Comparison of ENCODE assay signal across 1 cellular context in the genomic region with DNA sequence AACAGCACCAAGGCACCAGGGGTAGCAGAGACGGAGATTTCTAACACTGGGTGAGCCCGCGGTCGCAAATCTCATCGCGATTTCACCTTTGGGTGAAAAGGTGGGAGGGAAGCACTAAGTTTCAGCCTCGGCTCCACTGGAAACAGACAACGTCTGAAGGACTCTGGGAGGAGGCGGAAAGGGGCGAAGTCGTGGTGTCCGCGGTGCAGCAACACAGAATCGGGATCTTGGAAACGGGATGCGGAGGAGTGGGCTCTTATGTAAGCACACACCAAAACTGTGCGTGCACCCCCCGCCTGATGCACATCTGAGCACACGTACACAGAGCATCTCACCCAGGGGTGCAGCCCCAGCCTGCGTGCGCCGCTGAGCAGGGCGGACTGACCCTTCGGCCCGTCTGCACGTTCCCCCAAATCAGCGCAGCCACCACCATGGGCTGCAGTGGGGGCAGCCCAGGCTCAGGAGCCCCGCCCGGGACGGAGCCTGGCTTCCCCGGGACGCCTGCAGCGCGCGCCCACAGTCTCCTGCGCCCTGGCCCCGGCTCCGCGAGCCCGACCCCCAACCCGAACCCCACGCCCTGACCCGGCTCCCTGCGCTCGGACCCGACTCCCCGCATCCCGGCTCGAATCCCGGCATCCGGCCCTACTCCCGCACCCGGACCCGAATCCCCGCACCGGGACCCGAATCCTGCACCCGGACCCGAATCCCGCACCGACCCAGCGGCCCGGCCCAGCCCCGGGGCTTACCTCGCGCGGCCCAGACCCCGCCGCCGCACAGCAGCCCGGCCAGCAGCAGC.
TF ChIP-seq lines count a peak whose summit lies in the region.

No MANE protein-coding gene starts in this region.

TF ChIP-seq in HepG2, 621 proteins besides CTCF, POLR2A, EP300 and RAD21 (continued from another document and continues in another):
- TF ChIP-seq, protein P1, sequence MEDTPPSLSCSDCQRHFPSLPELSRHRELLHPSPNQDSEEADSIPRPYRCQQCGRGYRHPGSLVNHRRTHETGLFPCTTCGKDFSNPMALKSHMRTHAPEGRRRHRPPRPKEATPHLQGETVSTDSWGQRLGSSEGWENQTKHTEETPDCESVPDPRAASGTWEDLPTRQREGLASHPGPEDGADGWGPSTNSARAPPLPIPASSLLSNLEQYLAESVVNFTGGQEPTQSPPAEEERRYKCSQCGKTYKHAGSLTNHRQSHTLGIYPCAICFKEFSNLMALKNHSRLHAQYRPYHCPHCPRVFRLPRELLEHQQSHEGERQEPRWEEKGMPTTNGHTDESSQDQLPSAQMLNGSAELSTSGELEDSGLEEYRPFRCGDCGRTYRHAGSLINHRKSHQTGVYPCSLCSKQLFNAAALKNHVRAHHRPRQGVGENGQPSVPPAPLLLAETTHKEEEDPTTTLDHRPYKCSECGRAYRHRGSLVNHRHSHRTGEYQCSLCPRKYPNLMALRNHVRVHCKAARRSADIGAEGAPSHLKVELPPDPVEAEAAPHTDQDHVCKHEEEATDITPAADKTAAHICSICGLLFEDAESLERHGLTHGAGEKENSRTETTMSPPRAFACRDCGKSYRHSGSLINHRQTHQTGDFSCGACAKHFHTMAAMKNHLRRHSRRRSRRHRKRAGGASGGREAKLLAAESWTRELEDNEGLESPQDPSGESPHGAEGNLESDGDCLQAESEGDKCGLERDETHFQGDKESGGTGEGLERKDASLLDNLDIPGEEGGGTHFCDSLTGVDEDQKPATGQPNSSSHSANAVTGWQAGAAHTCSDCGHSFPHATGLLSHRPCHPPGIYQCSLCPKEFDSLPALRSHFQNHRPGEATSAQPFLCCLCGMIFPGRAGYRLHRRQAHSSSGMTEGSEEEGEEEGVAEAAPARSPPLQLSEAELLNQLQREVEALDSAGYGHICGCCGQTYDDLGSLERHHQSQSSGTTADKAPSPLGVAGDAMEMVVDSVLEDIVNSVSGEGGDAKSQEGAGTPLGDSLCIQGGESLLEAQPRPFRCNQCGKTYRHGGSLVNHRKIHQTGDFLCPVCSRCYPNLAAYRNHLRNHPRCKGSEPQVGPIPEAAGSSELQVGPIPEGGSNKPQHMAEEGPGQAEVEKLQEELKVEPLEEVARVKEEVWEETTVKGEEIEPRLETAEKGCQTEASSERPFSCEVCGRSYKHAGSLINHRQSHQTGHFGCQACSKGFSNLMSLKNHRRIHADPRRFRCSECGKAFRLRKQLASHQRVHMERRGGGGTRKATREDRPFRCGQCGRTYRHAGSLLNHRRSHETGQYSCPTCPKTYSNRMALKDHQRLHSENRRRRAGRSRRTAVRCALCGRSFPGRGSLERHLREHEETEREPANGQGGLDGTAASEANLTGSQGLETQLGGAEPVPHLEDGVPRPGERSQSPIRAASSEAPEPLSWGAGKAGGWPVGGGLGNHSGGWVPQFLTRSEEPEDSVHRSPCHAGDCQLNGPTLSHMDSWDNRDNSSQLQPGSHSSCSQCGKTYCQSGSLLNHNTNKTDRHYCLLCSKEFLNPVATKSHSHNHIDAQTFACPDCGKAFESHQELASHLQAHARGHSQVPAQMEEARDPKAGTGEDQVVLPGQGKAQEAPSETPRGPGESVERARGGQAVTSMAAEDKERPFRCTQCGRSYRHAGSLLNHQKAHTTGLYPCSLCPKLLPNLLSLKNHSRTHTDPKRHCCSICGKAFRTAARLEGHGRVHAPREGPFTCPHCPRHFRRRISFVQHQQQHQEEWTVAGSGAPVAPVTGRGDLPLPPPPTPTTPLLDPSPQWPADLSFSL (CRISPR knock-in tag; IDR thresholded peaks at IDR 0.05), result no peak
- TF ChIP-seq, protein P2, sequence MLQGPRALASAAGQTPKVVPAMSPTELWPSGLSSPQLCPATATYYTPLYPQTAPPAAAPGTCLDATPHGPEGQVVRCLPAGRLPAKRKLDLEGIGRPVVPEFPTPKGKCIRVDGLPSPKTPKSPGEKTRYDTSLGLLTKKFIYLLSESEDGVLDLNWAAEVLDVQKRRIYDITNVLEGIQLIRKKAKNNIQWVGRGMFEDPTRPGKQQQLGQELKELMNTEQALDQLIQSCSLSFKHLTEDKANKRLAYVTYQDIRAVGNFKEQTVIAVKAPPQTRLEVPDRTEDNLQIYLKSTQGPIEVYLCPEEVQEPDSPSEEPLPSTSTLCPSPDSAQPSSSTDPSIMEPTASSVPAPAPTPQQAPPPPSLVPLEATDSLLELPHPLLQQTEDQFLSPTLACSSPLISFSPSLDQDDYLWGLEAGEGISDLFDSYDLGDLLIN (CRISPR knock-in tag; IDR thresholded peaks at IDR 0.05; ENCODE audit: borderline replicate concordance), result no peak
- TF ChIP-seq, protein P3, sequence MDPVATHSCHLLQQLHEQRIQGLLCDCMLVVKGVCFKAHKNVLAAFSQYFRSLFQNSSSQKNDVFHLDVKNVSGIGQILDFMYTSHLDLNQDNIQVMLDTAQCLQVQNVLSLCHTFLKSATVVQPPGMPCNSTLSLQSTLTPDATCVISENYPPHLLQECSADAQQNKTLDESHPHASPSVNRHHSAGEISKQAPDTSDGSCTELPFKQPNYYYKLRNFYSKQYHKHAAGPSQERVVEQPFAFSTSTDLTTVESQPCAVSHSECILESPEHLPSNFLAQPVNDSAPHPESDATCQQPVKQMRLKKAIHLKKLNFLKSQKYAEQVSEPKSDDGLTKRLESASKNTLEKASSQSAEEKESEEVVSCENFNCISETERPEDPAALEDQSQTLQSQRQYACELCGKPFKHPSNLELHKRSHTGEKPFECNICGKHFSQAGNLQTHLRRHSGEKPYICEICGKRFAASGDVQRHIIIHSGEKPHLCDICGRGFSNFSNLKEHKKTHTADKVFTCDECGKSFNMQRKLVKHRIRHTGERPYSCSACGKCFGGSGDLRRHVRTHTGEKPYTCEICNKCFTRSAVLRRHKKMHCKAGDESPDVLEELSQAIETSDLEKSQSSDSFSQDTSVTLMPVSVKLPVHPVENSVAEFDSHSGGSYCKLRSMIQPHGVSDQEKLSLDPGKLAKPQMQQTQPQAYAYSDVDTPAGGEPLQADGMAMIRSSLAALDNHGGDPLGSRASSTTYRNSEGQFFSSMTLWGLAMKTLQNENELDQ (CRISPR knock-in tag; IDR thresholded peaks at IDR 0.05; ENCODE audit: borderline replicate concordance), result no peak
- TF ChIP-seq ZNF530 (CRISPR knock-in tag; IDR thresholded peaks at IDR 0.05; ENCODE audit: low read depth) (no peak), ZNF446 (CRISPR knock-in tag; IDR thresholded peaks at IDR 0.05) (no peak), ZNF777 (CRISPR knock-in tag; IDR thresholded peaks at IDR 0.05) (peak; percentile 7; the same call in 1 of the 2 replicates), GLI4 (CRISPR knock-in tag; IDR thresholded peaks at IDR 0.05; ENCODE audit: borderline replicate concordance) (0 out of 2 replicates have a peak, but pooled peaks have one; percentile 33), ZFP36L1 (CRISPR knock-in tag; IDR thresholded peaks at IDR 0.05) (no peak), DMAP1 (CRISPR knock-in tag; IDR thresholded peaks at IDR 0.05) (no peak; the same call in 1 of the 2 replicates), ZNF205 (CRISPR knock-in tag; IDR thresholded peaks at IDR 0.05) (no peak), MTA1 (CRISPR knock-in tag; IDR thresholded peaks at IDR 0.05; ENCODE audit: borderline replicate concordance) (peak; percentile 48; the same call in 1 of the 2 replicates), ZNF136 (CRISPR knock-in tag; IDR thresholded peaks at IDR 0.05; ENCODE audit: low read depth) (no peak), MTA3 (CRISPR knock-in tag; IDR thresholded peaks at IDR 0.05) (no peak), AGO2 (optimal IDR thresholded peaks at IDR 0.05; ENCODE audit: low read depth, low read length) (no peak), ZNF496 (CRISPR knock-in tag; IDR thresholded peaks at IDR 0.05; ENCODE audit: insufficient replicate concordance) (no peak), TEAD3 (CRISPR knock-in tag; optimal IDR thresholded peaks at IDR 0.05; ENCODE audit: borderline replicate concordance) (no peak), ZNF441 (CRISPR knock-in tag; IDR thresholded peaks at IDR 0.05; ENCODE audit: borderline replicate concordance) (no peak), ZFP82 (CRISPR knock-in tag; IDR thresholded peaks at IDR 0.05; ENCODE audit: borderline replicate concordance) (no peak), ZNF841 (CRISPR knock-in tag; IDR thresholded peaks at IDR 0.05; ENCODE audit: borderline replicate concordance) (no peak), ZNF274 (CRISPR knock-in tag; IDR thresholded peaks at IDR 0.05) (peak; percentile 18; the same call in 1 of the 2 replicates), POGZ (CRISPR knock-in tag; IDR thresholded peaks at IDR 0.05) (no peak), MZF1 (CRISPR knock-in tag; IDR thresholded peaks at IDR 0.05; ENCODE audit: borderline replicate concordance) (no peak), ZNF180 (CRISPR knock-in tag; IDR thresholded peaks at IDR 0.05; ENCODE audit: borderline replicate concordance, low read depth) (no peak), ZNF839 (CRISPR knock-in tag; IDR thresholded peaks at IDR 0.05; ENCODE audit: borderline replicate concordance) (peak; percentile 73; the same call in 1 of the 2 replicates), ZNF234 (CRISPR knock-in tag; conservative IDR thresholded peaks at IDR 0.05) (no peak), LCORL (IDR thresholded peaks at IDR 0.05) (no peak), LCORL (CRISPR knock-in tag; IDR thresholded peaks at IDR 0.05) (peak; percentile 62; the same call in 1 of the 2 replicates)
- TF ChIP-seq, protein P4, sequence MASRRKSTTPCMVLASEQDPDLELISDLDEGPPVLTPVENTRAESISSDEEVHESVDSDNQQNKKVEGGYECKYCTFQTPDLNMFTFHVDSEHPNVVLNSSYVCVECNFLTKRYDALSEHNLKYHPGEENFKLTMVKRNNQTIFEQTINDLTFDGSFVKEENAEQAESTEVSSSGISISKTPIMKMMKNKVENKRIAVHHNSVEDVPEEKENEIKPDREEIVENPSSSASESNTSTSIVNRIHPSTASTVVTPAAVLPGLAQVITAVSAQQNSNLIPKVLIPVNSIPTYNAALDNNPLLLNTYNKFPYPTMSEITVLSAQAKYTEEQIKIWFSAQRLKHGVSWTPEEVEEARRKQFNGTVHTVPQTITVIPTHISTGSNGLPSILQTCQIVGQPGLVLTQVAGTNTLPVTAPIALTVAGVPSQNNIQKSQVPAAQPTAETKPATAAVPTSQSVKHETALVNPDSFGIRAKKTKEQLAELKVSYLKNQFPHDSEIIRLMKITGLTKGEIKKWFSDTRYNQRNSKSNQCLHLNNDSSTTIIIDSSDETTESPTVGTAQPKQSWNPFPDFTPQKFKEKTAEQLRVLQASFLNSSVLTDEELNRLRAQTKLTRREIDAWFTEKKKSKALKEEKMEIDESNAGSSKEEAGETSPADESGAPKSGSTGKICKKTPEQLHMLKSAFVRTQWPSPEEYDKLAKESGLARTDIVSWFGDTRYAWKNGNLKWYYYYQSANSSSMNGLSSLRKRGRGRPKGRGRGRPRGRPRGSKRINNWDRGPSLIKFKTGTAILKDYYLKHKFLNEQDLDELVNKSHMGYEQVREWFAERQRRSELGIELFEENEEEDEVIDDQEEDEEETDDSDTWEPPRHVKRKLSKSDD (CRISPR knock-in tag; IDR thresholded peaks at IDR 0.05; ENCODE audit: low read depth), result no peak
- TF ChIP-seq, protein P5, sequence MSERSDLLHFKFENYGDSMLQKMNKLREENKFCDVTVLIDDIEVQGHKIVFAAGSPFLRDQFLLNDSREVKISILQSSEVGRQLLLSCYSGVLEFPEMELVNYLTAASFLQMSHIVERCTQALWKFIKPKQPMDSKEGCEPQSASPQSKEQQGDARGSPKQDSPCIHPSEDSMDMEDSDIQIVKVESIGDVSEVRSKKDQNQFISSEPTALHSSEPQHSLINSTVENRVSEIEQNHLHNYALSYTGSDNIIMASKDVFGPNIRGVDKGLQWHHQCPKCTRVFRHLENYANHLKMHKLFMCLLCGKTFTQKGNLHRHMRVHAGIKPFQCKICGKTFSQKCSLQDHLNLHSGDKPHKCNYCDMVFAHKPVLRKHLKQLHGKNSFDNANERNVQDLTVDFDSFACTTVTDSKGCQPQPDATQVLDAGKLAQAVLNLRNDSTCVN (CRISPR knock-in tag; IDR thresholded peaks at IDR 0.05; ENCODE audit: borderline replicate concordance), result no peak
- TF ChIP-seq, protein P6, sequence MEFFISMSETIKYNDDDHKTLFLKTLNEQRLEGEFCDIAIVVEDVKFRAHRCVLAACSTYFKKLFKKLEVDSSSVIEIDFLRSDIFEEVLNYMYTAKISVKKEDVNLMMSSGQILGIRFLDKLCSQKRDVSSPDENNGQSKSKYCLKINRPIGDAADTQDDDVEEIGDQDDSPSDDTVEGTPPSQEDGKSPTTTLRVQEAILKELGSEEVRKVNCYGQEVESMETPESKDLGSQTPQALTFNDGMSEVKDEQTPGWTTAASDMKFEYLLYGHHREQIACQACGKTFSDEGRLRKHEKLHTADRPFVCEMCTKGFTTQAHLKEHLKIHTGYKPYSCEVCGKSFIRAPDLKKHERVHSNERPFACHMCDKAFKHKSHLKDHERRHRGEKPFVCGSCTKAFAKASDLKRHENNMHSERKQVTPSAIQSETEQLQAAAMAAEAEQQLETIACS (CRISPR knock-in tag; IDR thresholded peaks at IDR 0.05), result 0 out of 2 replicates have a peak, but pooled peaks have one; percentile 46
- TF ChIP-seq, protein P7, sequence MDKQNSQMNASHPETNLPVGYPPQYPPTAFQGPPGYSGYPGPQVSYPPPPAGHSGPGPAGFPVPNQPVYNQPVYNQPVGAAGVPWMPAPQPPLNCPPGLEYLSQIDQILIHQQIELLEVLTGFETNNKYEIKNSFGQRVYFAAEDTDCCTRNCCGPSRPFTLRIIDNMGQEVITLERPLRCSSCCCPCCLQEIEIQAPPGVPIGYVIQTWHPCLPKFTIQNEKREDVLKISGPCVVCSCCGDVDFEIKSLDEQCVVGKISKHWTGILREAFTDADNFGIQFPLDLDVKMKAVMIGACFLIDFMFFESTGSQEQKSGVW (CRISPR knock-in tag; IDR thresholded peaks at IDR 0.05; ENCODE audit: borderline replicate concordance), result no peak
- TF ChIP-seq, protein P8, sequence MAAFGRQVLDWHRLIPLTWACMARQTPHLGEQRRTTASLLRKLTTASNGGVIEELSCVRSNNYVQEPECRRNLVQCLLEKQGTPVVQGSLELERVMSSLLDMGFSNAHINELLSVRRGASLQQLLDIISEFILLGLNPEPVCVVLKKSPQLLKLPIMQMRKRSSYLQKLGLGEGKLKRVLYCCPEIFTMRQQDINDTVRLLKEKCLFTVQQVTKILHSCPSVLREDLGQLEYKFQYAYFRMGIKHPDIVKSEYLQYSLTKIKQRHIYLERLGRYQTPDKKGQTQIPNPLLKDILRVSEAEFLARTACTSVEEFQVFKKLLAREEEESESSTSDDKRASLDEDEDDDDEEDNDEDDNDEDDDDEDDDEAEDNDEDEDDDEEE (CRISPR knock-in tag; IDR thresholded peaks at IDR 0.05), result no peak
- TF ChIP-seq, protein P9, sequence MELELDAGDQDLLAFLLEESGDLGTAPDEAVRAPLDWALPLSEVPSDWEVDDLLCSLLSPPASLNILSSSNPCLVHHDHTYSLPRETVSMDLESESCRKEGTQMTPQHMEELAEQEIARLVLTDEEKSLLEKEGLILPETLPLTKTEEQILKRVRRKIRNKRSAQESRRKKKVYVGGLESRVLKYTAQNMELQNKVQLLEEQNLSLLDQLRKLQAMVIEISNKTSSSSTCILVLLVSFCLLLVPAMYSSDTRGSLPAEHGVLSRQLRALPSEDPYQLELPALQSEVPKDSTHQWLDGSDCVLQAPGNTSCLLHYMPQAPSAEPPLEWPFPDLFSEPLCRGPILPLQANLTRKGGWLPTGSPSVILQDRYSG (CRISPR knock-in tag; IDR thresholded peaks at IDR 0.05), result no peak
- TF ChIP-seq, protein P10, sequence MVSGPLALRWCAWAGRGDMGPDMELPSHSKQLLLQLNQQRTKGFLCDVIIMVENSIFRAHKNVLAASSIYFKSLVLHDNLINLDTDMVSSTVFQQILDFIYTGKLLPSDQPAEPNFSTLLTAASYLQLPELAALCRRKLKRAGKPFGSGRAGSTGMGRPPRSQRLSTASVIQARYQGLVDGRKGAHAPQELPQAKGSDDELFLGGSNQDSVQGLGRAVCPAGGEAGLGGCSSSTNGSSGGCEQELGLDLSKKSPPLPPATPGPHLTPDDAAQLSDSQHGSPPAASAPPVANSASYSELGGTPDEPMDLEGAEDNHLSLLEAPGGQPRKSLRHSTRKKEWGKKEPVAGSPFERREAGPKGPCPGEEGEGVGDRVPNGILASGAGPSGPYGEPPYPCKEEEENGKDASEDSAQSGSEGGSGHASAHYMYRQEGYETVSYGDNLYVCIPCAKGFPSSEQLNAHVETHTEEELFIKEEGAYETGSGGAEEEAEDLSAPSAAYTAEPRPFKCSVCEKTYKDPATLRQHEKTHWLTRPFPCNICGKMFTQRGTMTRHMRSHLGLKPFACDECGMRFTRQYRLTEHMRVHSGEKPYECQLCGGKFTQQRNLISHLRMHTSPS (CRISPR knock-in tag; IDR thresholded peaks at IDR 0.05; ENCODE audit: low read depth), result no peak
